In genomic region chr12:124713041-124713435, GRCh38 we compare ENCODE assay signal across 10 cellular contexts.
A peak's percentile ranks its signal among the peaks of the same experiment; 100 is the strongest.
DNase-seq lines count a peak whose midpoint lies in the region; FAIRE-seq and TF ChIP-seq lines count a peak whose summit lies in the region.
"Had no signal": no experiment of that assay in that cellular context is flagged by ENCODE, and none has a peak within 500 bp of the region (broad histone marks: within the 10 kb centered on the region; RNA-seq: fewer than 3 reads in every experiment).

No MANE protein-coding gene starts in this region.

- peaks cover 7% of the 10 kb centered on the region for H3K4me1 ChIP-seq in smooth muscle cell (ENCODE audit: low read depth)

- POLR2A ChIA-PET in RWPE1 (lab: Yijun Ruan, JAX; ENCODE audit: low non-redundant PET) = no interaction called here

- H3K9ac ChIP-seq in smooth muscle cell (ENCODE audit: low read depth) = no peak overlapping the region

- H3K4me2 ChIP-seq in smooth muscle cell = no peak overlapping the region

- H3K27me3 ChIP-seq in smooth muscle cell (ENCODE audit: low read depth) = no peaks in the 10 kb centered on the region

- no peaks in the 10 kb centered on the region for H3F3A ChIP-seq in smooth muscle cell (ENCODE audit: low read depth)

- H3K4me3 Mint-ChIP-seq in activated naive CD4-positive, alpha-beta T cell treated with anti-CD3 and anti-CD28 coated beads, Interleukin-2, amount 10 ng/mL, durations not matched to agents 7 days and 5 days = peak overlapping the region; percentile 40
- no peak overlapping the region for H3K4me3 Mint-ChIP-seq in endothelial cell (ENCODE audit: unreplicated experiment)
- H3K4me3 Mint-ChIP-seq: neural crest cell had no signal

- H3K4me3 ChIP-seq in smooth muscle cell = no peak overlapping the region

- H2AFZ ChIP-seq in smooth muscle cell (ENCODE audit: low read depth) = no peak overlapping the region

- no peaks in the 10 kb centered on the region for H3K9me3 ChIP-seq in smooth muscle cell (replicated peaks; ENCODE audit: low read depth)

- peak; percentile 67 for FAIRE-seq in HTR-8/SVneo (lab: Jason Lieb, UNC)
- FAIRE-seq: TTC549 had no signal

- H3K9me3 Mint-ChIP-seq in activated naive CD4-positive, alpha-beta T cell treated with anti-CD3 and anti-CD28 coated beads, Interleukin-2, amount 10 ng/mL, durations not matched to agents 7 days and 5 days = no peaks in the 10 kb centered on the region
- H3K9me3 Mint-ChIP-seq in endothelial cell (ENCODE audit: unreplicated experiment) = no peaks in the 10 kb centered on the region

- WGBS in smooth muscle cell (ENCODE audit: low lambda C conversion rate) = 93% methylated on average over 14 of the region's 14 CpGs

- no peaks in the 10 kb centered on the region for H4K20me1 ChIP-seq in smooth muscle cell (ENCODE audit: low read depth)

- CTCF ChIA-PET in activated naive CD4-positive, alpha-beta T cell treated with anti-CD3 and anti-CD28 coated beads, Interleukin-2, amount 10 ng/mL, durations not matched to agents 7 days and 5 days (lab: Charles Lee) = interaction anchor here (1.0 to 1.5 kb wide), 2 partner anchors 11 to 366 kb away, joined by 3 read pairs; no protein-coding TSS in a partner anchor
- CTCF ChIA-PET in RWPE1 (lab: Yijun Ruan, JAX) = interaction anchor here (0.6 kb wide), 1 partner anchor 190 kb away, joined by 8 read pairs; no protein-coding TSS in a partner anchor

- H3K4me1 Mint-ChIP-seq in activated naive CD4-positive, alpha-beta T cell treated with anti-CD3 and anti-CD28 coated beads, Interleukin-2, amount 10 ng/mL, durations not matched to agents 7 days and 5 days = peaks cover 22% of the 10 kb centered on the region
- peaks cover 15% of the 10 kb centered on the region for H3K4me1 Mint-ChIP-seq in endothelial cell (ENCODE audit: unreplicated experiment)

- H3K27ac ChIP-seq in RWPE1 (no peak overlapping the region; the same call in 1 of the 2 replicates), smooth muscle cell (ENCODE audit: low read depth) (no peak overlapping the region)

- intact Hi-C loops in posterior vena cava (cut with DNase I) = no loop called here

- peak overlapping the region; percentile 80 for H3K27ac Mint-ChIP-seq in activated naive CD4-positive, alpha-beta T cell treated with anti-CD3 and anti-CD28 coated beads, Interleukin-2, amount 10 ng/mL, durations not matched to agents 7 days and 5 days
- H3K27ac Mint-ChIP-seq in endothelial cell (ENCODE audit: unreplicated experiment) = peak overlapping the region; percentile 41

- TF ChIP-seq CTCF in endothelial cell (IDR thresholded peaks at IDR 0.05; ENCODE audit: unreplicated experiment) (no peak), RWPE1 (conservative IDR thresholded peaks at IDR 0.05; ENCODE audit: low read depth) (no peak), smooth muscle cell (IDR thresholded peaks at IDR 0.05; ENCODE audit: borderline replicate concordance, insufficient read depth, poor library complexity, severe bottlenecking) (no peak)

- H3K36me3 Mint-ChIP-seq in activated naive CD4-positive, alpha-beta T cell treated with anti-CD3 and anti-CD28 coated beads, Interleukin-2, amount 10 ng/mL, durations not matched to agents 7 days and 5 days = no peaks in the 10 kb centered on the region
- no peaks in the 10 kb centered on the region for H3K36me3 Mint-ChIP-seq in endothelial cell (ENCODE audit: low read depth, unreplicated experiment)

- H3K79me2 ChIP-seq in smooth muscle cell (ENCODE audit: low read depth) = no peaks in the 10 kb centered on the region

- no peak for DNase-seq in activated naive CD4-positive, alpha-beta T cell treated with anti-CD3 and anti-CD28 coated beads, Interleukin-2, amount 10 ng/mL, durations not matched to agents 7 days and 5 days
- DNase-seq in activated naive CD4-positive, alpha-beta T cell (lab: John Stamatoyannopoulos, UW) = no peak
- DNase-seq in HTR-8/SVneo (ENCODE audit: insufficient read length, low spot score) (no peak), endothelial cell (ENCODE audit: low spot score) (no peak), posterior vena cava (ENCODE audit: low spot score) (peak; percentile 91), RWPE1 (ENCODE audit: low spot score) (no peak), smooth muscle cell (lab: John Stamatoyannopoulos, UW; ENCODE audit: unreplicated experiment) (no peak), NCI-H2081 treated with DMSO at 0.1 percent for 48 hours (lab: John Stamatoyannopoulos, UW) (no peak)

- H3K36me3 ChIP-seq in smooth muscle cell (ENCODE audit: low read depth) = no peaks in the 10 kb centered on the region

- H3K27me3 Mint-ChIP-seq in activated naive CD4-positive, alpha-beta T cell treated with anti-CD3 and anti-CD28 coated beads, Interleukin-2, amount 10 ng/mL, durations not matched to agents 7 days and 5 days = peaks cover 41% of the 10 kb centered on the region
- H3K27me3 Mint-ChIP-seq in endothelial cell (ENCODE audit: unreplicated experiment) = peaks cover 12% of the 10 kb centered on the region
